Comparison of ENCODE assay signal across 23 cellular contexts in genomic region chr1:69475021-69475420, GRCh38.
"Had no signal": no experiment of that assay in that cellular context is flagged by ENCODE, and none has a peak within 500 bp of the region (broad histone marks: within the 10 kb centered on the region; RNA-seq: fewer than 3 reads in every experiment).

No MANE protein-coding gene starts in this region.

- H3K9me3 ChIP-seq: gastrocnemius medialis, heart right ventricle, neutrophil, psoas muscle, stomach, thoracic aorta, transverse colon had no signal

- H3K27ac ChIP-seq: coronary artery, gastrocnemius medialis, heart right ventricle, neutrophil, psoas muscle, stomach, thoracic aorta, transverse colon had no signal

- H3K36me3 ChIP-seq: gastrocnemius medialis, heart right ventricle, neutrophil, stomach, thoracic aorta, transverse colon had no signal

- H3K27me3 ChIP-seq: gastrocnemius medialis, heart right ventricle, neutrophil, stomach, transverse colon had no signal

- DNase-seq: effector CD4-positive, alpha-beta T cell; endodermal cell; gastrocnemius medialis; heart right ventricle; hypothalamus; kidney; left colon; left ventricle myocardium superior; naive thymus-derived CD4-positive, alpha-beta T cell; nephron progenitor cell; psoas muscle; stimulated activated CD4-positive, alpha-beta T cell treated with anti-CD3 and anti-CD28 coated beads, Interleukin-2, amount 100 ng/mL, for 24 hours; stimulated activated naive CD4-positive, alpha-beta T cell; stomach; substantia nigra; transverse colon had no signal

- H3K4me1 ChIP-seq: gastrocnemius medialis, heart right ventricle, psoas muscle, stomach, transverse colon had no signal

- ATAC-seq: esophagus mucosa; gastrocnemius medialis; heart right ventricle; left colon; left ventricle myocardium superior; naive thymus-derived CD4-positive, alpha-beta T cell; psoas muscle; sciatic nerve had no signal

- FAIRE-seq: endothelial cell of umbilical vein, kidney had no signal

- H3K4me3 ChIP-seq: coronary artery, gastrocnemius medialis, heart right ventricle, lung, psoas muscle, stomach, thoracic aorta, transverse colon had no signal
